In genomic region chrX:150934453-150934852, GRCh38 we compare ENCODE assay signal across 11 cellular contexts.
DNase-seq lines count a peak whose midpoint lies in the region; ATAC-seq and FAIRE-seq lines count a peak whose summit lies in the region.
"Had no signal": no experiment of that assay in that cellular context is flagged by ENCODE, and none has a peak within 500 bp of the region (broad histone marks: within the 10 kb centered on the region; RNA-seq: fewer than 3 reads in every experiment).

No MANE protein-coding gene starts in this region.

- H3K4me1 Mint-ChIP-seq in stimulated activated naive CD8-positive, alpha-beta T cell treated with anti-CD3 and anti-CD28 coated beads, Interleukin-15, amount 100 ng/mL, for 72 hours = no peaks in the 10 kb centered on the region
- H3K4me1 Mint-ChIP-seq: activated naive CD8-positive, alpha-beta T cell treated with anti-CD3 and anti-CD28 coated beads for 36 hours had no signal

- no peak overlapping the region for H3K4me3 Mint-ChIP-seq in stimulated activated naive CD8-positive, alpha-beta T cell treated with anti-CD3 and anti-CD28 coated beads, Interleukin-15, amount 100 ng/mL, for 72 hours
- H3K4me3 Mint-ChIP-seq: activated naive CD8-positive, alpha-beta T cell treated with anti-CD3 and anti-CD28 coated beads for 36 hours had no signal

- FAIRE-seq in urothelium cell line (lab: Jason Lieb, UNC) = no peak

- ATAC-seq in GM19452 (IDR thresholded peaks at IDR 0.05; ENCODE audit: unreplicated experiment) (no peak), HG02840 (IDR thresholded peaks at IDR 0.05; ENCODE audit: low FRiP score, unreplicated experiment) (no peak)
- ATAC-seq in stimulated activated naive CD8-positive, alpha-beta T cell treated with anti-CD3 and anti-CD28 coated beads, Interleukin-15, amount 100 ng/mL, for 72 hours = no peak

- peaks cover 0 to 7% of the 10 kb centered on the region in 2 donors for H3K9me3 Mint-ChIP-seq in stimulated activated naive CD8-positive, alpha-beta T cell treated with anti-CD3 and anti-CD28 coated beads, Interleukin-15, amount 100 ng/mL, for 72 hours
- H3K9me3 Mint-ChIP-seq: activated naive CD8-positive, alpha-beta T cell treated with anti-CD3 and anti-CD28 coated beads for 36 hours had no signal

- DNase-seq in NCI-H510A treated with DMSO at 0.1 percent for 48 hours (lab: John Stamatoyannopoulos, UW) (peak; percentile 45), NCI-H510A (lab: John Stamatoyannopoulos, UW) (no peak), RPMI8226 (peak; percentile 3), fibroblast of the conjunctiva (ENCODE audit: low read depth) (peak; percentile 18), urothelium cell line (ENCODE audit: low spot score) (peak; percentile 28)
- DNase-seq in stimulated activated naive CD8-positive, alpha-beta T cell treated with anti-CD3 and anti-CD28 coated beads, Interleukin-15, amount 100 ng/mL, for 72 hours = no peak
- DNase-seq: activated CD4-positive, CD25-positive, alpha-beta regulatory T cell treated with anti-CD3 and anti-CD28 coated beads, Interleukin-2, amount 50 U/mL, for 72 hours; activated naive CD8-positive, alpha-beta T cell treated with anti-CD3 and anti-CD28 coated beads for 36 hours; NK-92 treated with Interleukin-12 subunit alpha and Interleukin-12 subunit beta, amount 100 ng/mL, for 24 hours had no signal

- H3K27me3 Mint-ChIP-seq in stimulated activated naive CD8-positive, alpha-beta T cell treated with anti-CD3 and anti-CD28 coated beads, Interleukin-15, amount 100 ng/mL, for 72 hours = peaks cover 7% of the 10 kb centered on the region
- H3K27me3 Mint-ChIP-seq: activated naive CD8-positive, alpha-beta T cell treated with anti-CD3 and anti-CD28 coated beads for 36 hours had no signal

- H3K27ac Mint-ChIP-seq in stimulated activated naive CD8-positive, alpha-beta T cell treated with anti-CD3 and anti-CD28 coated beads, Interleukin-15, amount 100 ng/mL, for 72 hours = no peak overlapping the region
- H3K27ac Mint-ChIP-seq: activated naive CD8-positive, alpha-beta T cell treated with anti-CD3 and anti-CD28 coated beads for 36 hours had no signal

Comparison
In these comparisons a context has a peak if more than half of its experiments do, and no peak if none do; other contexts are left out.
1. DNase-seq: peak in NCI-H510A treated with DMSO at 0.1 percent for 48 hours (single experiment), RPMI8226 (single experiment), fibroblast of the conjunctiva (single experiment) and urothelium cell line (single experiment); none in NCI-H510A (single experiment) and stimulated activated naive CD8-positive, alpha-beta T cell treated with anti-CD3 and anti-CD28 coated beads, Interleukin-15, amount 100 ng/mL, for 72 hours (0 of 2).